32 cellular contexts compared by ENCODE assay signal in genomic region chr7:27551803-27552202, GRCh38.
A peak's percentile ranks its signal among the peaks of the same experiment; 100 is the strongest.
DNase-seq lines count a peak whose midpoint lies in the region; ATAC-seq and TF ChIP-seq lines count a peak whose summit lies in the region.
"Had no signal": no experiment of that assay in that cellular context is flagged by ENCODE, and none has a peak within 500 bp of the region (broad histone marks: within the 10 kb centered on the region; RNA-seq: fewer than 3 reads in every experiment).

No MANE protein-coding gene starts in this region.

- H3K4me1 Mint-ChIP-seq in WTC11: peaks cover 61% of the 10 kb centered on the region
- H3K4me1 Mint-ChIP-seq in naive thymus-derived CD8-positive, alpha-beta T cell: peaks cover 0 to 4% (median 0%) of the 10 kb centered on the region in 4 donors
- H3K4me1 Mint-ChIP-seq: CD4-positive, CD25-positive, alpha-beta regulatory T cell; immature natural killer cell had no signal

- intact Hi-C loops in dorsolateral prefrontal cortex (cut with DNase I): no loop called here

- peak overlapping the region in 17 of 59 donors; percentile 1 to 63 (median 23) for H3K27ac ChIP-seq in dorsolateral prefrontal cortex
- H3K27ac ChIP-seq: ascending aorta, cardiac muscle cell, epithelial cell of prostate, KMS-11, neutrophil, thyroid gland, uterus had no signal

- no peak overlapping the region for H3K4me3 Mint-ChIP-seq in WTC11
- no peak overlapping the region for H3K4me3 Mint-ChIP-seq in naive thymus-derived CD8-positive, alpha-beta T cell
- H3K4me3 Mint-ChIP-seq: CD4-positive, CD25-positive, alpha-beta regulatory T cell; H9; immature natural killer cell; stimulated activated naive CD8-positive, alpha-beta T cell treated with anti-CD3 and anti-CD28 coated beads, Interleukin-15, Interleukin-2, amounts not matched to agents 100 ng/mL and 50 ng/mL, for 24 hours had no signal

- no peaks in the 10 kb centered on the region for H3K27me3 ChIP-seq in dorsolateral prefrontal cortex
- H3K27me3 ChIP-seq: ascending aorta, cardiac muscle cell, MG63, neutrophil, thyroid gland, uterus had no signal

- no peaks in the 10 kb centered on the region for H3K36me3 Mint-ChIP-seq in WTC11
- peaks cover 3 to 8% (median 4%) of the 10 kb centered on the region in 3 donors for H3K36me3 Mint-ChIP-seq in naive thymus-derived CD8-positive, alpha-beta T cell

- no peaks in the 10 kb centered on the region for H3K9me3 Mint-ChIP-seq in WTC11
- H3K9me3 Mint-ChIP-seq in naive thymus-derived CD8-positive, alpha-beta T cell: no peaks in the 10 kb centered on the region
- H3K9me3 Mint-ChIP-seq: CD4-positive, CD25-positive, alpha-beta regulatory T cell; H9; immature natural killer cell; stimulated activated naive CD8-positive, alpha-beta T cell treated with anti-CD3 and anti-CD28 coated beads, Interleukin-15, Interleukin-2, amounts not matched to agents 100 ng/mL and 50 ng/mL, for 24 hours had no signal

- TF ChIP-seq CTCF in dorsolateral prefrontal cortex (IDR thresholded peaks at IDR 0.05 in 54 of 56, conservative IDR thresholded peaks at IDR 0.05 in 2 of 56; ENCODE audit: low read depth in 1 of 56, partially characterized antibody in 56 of 56) (no peak), WTC11 (IDR thresholded peaks at IDR 0.05) (no peak)

- no peak overlapping the region for H3K27ac Mint-ChIP-seq in WTC11
- no peak overlapping the region for H3K27ac Mint-ChIP-seq in naive thymus-derived CD8-positive, alpha-beta T cell
- H3K27ac Mint-ChIP-seq: CD4-positive, CD25-positive, alpha-beta regulatory T cell; H9; immature natural killer cell; progenitor cell of endocrine pancreas; stimulated activated naive CD8-positive, alpha-beta T cell treated with anti-CD3 and anti-CD28 coated beads, Interleukin-15, Interleukin-2, amounts not matched to agents 100 ng/mL and 50 ng/mL, for 24 hours had no signal

- peak; percentile 13 for DNase-seq in Ammon's horn (ENCODE audit: low spot score)
- peak; percentile 24 for DNase-seq in NCI-H146 (lab: John Stamatoyannopoulos, UW)
- DNase-seq in NCI-H345 treated with DMSO at 0.1 percent for 48 hours (lab: John Stamatoyannopoulos, UW; ENCODE audit: unreplicated experiment): peak; percentile 7
- DNase-seq in dorsolateral prefrontal cortex: no peak
- no peak for DNase-seq in A172 (ENCODE audit: low spot score)
- no peak for DNase-seq in WTC11 (ENCODE audit: low spot score)
- no peak for DNase-seq in naive thymus-derived CD8-positive, alpha-beta T cell
- DNase-seq in activated CD4-positive, alpha-beta T cell treated with anti-CD3 and anti-CD28 coated beads, Interleukin-2, amount 50 U/mL, for 48 hours: no peak
- DNase-seq: activated gamma-delta T cell treated with Interleukin-2 at 50 U/mL for 16 hours; activated T-cell treated with anti-CD3 and anti-CD28 coated beads, Interleukin-2, amount 50 U/mL, for 48 hours; CD4-positive, CD25-positive, alpha-beta regulatory T cell; effector CD4-positive, alpha-beta T cell; H9; immature natural killer cell; left cardiac atrium; MG63; NCI-H187; NCI-H446; PC-3; SK-N-SH; stimulated activated CD8-positive, alpha-beta memory T cell treated with anti-CD3 and anti-CD28 coated beads, Interleukin-4, amount 100 ng/mL, for 48 hours; thyroid gland; uterus had no signal

- no peaks in the 10 kb centered on the region for H3K27me3 Mint-ChIP-seq in WTC11 (ENCODE audit: low read depth)
- no peaks in the 10 kb centered on the region for H3K27me3 Mint-ChIP-seq in naive thymus-derived CD8-positive, alpha-beta T cell
- H3K27me3 Mint-ChIP-seq: CD4-positive, CD25-positive, alpha-beta regulatory T cell; progenitor cell of endocrine pancreas; stimulated activated naive CD8-positive, alpha-beta T cell treated with anti-CD3 and anti-CD28 coated beads, Interleukin-15, Interleukin-2, amounts not matched to agents 100 ng/mL and 50 ng/mL, for 24 hours had no signal

- peak overlapping the region in 49 of 59 donors; percentile 1 to 60 (median 32) for H3K4me3 ChIP-seq in dorsolateral prefrontal cortex
- H3K4me3 ChIP-seq: ascending aorta, cardiac muscle cell, GM12878, MG63, thyroid gland, uterus had no signal

- CTCF ChIA-PET in WTC11 (lab: Charles Lee): no interaction called here

- no peak for ATAC-seq in WTC11
- ATAC-seq in naive thymus-derived CD8-positive, alpha-beta T cell: no peak
- ATAC-seq: GM12878, left cardiac atrium, PC-3, sciatic nerve had no signal

- POLR2A ChIA-PET in WTC11 (lab: Charles Lee): no interaction called here
- POLR2A ChIA-PET in naive thymus-derived CD8-positive, alpha-beta T cell (lab: Charles Lee): no interaction called here

TF ChIP-seq in WTC11, 78 proteins besides CTCF, POLR2A, EP300 and RAD21:
- TF ChIP-seq ZMAT4 (CRISPR knock-in tag; IDR thresholded peaks at IDR 0.05) (no peak), GABPB1 (CRISPR knock-in tag; IDR thresholded peaks at IDR 0.05) (no peak), RELA (CRISPR knock-in tag; IDR thresholded peaks at IDR 0.05; ENCODE audit: borderline replicate concordance) (no peak), ETV6 (CRISPR knock-in tag; IDR thresholded peaks at IDR 0.05) (no peak), TCF7 (CRISPR knock-in tag; IDR thresholded peaks at IDR 0.05; ENCODE audit: low read depth) (no peak), USF2 (CRISPR knock-in tag; IDR thresholded peaks at IDR 0.05) (no peak), ZSCAN18 (CRISPR knock-in tag; IDR thresholded peaks at IDR 0.05) (no peak), HMGXB4 (CRISPR knock-in tag; IDR thresholded peaks at IDR 0.05) (no peak), PREB (CRISPR knock-in tag; IDR thresholded peaks at IDR 0.05; ENCODE audit: borderline replicate concordance) (no peak), ZNF138 (CRISPR knock-in tag; conservative IDR thresholded peaks at IDR 0.05) (no peak), FOXK1 (CRISPR knock-in tag; IDR thresholded peaks at IDR 0.05) (no peak), NFATC4 (CRISPR knock-in tag; IDR thresholded peaks at IDR 0.05) (no peak), RORB (CRISPR knock-in tag; IDR thresholded peaks at IDR 0.05) (no peak), ZNF396 (CRISPR knock-in tag; IDR thresholded peaks at IDR 0.05; ENCODE audit: borderline replicate concordance) (no peak)

Comparison
In these comparisons a context has a peak if more than half of its experiments do, and no peak if none do; other contexts are left out.
1. DNase-seq: peak in Ammon's horn (single experiment), NCI-H146 (single experiment) and NCI-H345 treated with DMSO at 0.1 percent for 48 hours (single experiment); none in dorsolateral prefrontal cortex (0 of 10), A172 (single experiment), WTC11 (single experiment), naive thymus-derived CD8-positive, alpha-beta T cell (0 of 10) and activated CD4-positive, alpha-beta T cell treated with anti-CD3 and anti-CD28 coated beads, Interleukin-2, amount 50 U/mL, for 48 hours (0 of 2).